In the genomic region with DNA sequence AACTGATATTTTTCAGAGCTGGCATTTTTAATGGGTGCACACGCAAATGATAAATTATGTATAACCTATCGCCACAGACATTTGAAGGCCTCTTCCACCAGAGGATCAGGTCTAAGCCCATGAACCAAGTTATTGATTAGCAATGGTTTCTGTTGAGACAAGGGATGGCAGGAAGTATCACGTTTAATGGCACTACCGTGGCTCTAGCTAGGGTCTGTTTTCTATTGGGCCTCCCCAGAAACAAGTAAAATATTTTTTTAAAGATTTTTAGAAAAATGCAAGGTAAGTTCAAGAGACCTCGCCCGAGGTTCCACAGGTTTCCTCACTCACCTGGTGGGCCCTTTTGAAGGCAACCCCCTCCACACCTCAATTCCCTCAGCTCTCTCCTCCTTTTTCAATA, we compare ENCODE assay signal across 1 cellular context.
TF ChIP-seq lines count a peak whose summit lies in the region.

No MANE protein-coding gene starts in this region.

TF ChIP-seq in H1, 55 proteins besides CTCF, POLR2A, EP300 and RAD21 (continued from another document):
- no peak for TF ChIP-seq SUZ12 (IDR thresholded peaks at IDR 0.05; ENCODE audit: low read length)
- no peak for TF ChIP-seq CBX8 (IDR thresholded peaks at IDR 0.05; ENCODE audit: borderline replicate concordance, low read depth, low read length)
- no peak for TF ChIP-seq CBX5 (IDR thresholded peaks at IDR 0.05; ENCODE audit: low read depth, low read length)
- TF ChIP-seq MAX (IDR thresholded peaks at IDR 0.05) = no peak
- TF ChIP-seq KDM5A (IDR thresholded peaks at IDR 0.05; ENCODE audit: low read length) = no peak
- no peak for TF ChIP-seq BRCA1 (IDR thresholded peaks at IDR 0.05; ENCODE audit: low read depth, low read length)
- no peak for TF ChIP-seq CEBPB (IDR thresholded peaks at IDR 0.05; ENCODE audit: low read depth, low read length)
- TF ChIP-seq TAF7 (optimal IDR thresholded peaks at IDR 0.05; ENCODE audit: borderline replicate concordance, low read depth, low read length) = no peak
- no peak for TF ChIP-seq BACH1 (IDR thresholded peaks at IDR 0.05; ENCODE audit: low read length)
- TF ChIP-seq MAFK (IDR thresholded peaks at IDR 0.05; ENCODE audit: low read depth, low read length) = no peak
- TF ChIP-seq PHF8 (conservative IDR thresholded peaks at IDR 0.05; ENCODE audit: low read depth, low read length) = no peak
- TF ChIP-seq GABPA (IDR thresholded peaks at IDR 0.05; ENCODE audit: borderline replicate concordance, insufficient read depth, low read length) = no peak
- no peak for TF ChIP-seq RFX5 (IDR thresholded peaks at IDR 0.05; ENCODE audit: borderline replicate concordance, low read depth, low read length)
- TF ChIP-seq RBBP5 (IDR thresholded peaks at IDR 0.05; ENCODE audit: borderline replicate concordance, low read depth, low read length) = no peak
- TF ChIP-seq SIN3A (conservative IDR thresholded peaks at IDR 0.05 in 1 of 2, IDR thresholded peaks at IDR 0.05 in 1 of 2; ENCODE audit: low read depth in 1 of 2, low read length in 2 of 2) = no peak
- TF ChIP-seq EGR1 (IDR thresholded peaks at IDR 0.05; ENCODE audit: borderline replicate concordance, low read depth, low read length) = no peak
